8 cellular contexts compared by ENCODE assay signal in genomic region chr4:17780461-17781071, GRCh38. TPM values are rescaled to one million over a fixed set of nuclear protein-coding genes. Genes with fewer than 3 reads are reported as not detected.
DNase-seq lines count a peak whose midpoint lies in the region; FAIRE-seq and TF ChIP-seq lines count a peak whose summit lies in the region.

No MANE protein-coding gene starts in this region.

- no peak overlapping the region for H3K9ac ChIP-seq in H1 (replicated peaks in 1 of 4; ENCODE audit: extremely low read depth in 1 of 4, low read depth in 3 of 4, low read length in 3 of 4)

- no peak overlapping the region for H2BK15ac ChIP-seq in H1 (ENCODE audit: low read length)

- peaks cover 9% of the 10 kb centered on the region for H3K4me1 Mint-ChIP-seq in nephron

- no peak overlapping the region for H2BK20ac ChIP-seq in H1 (ENCODE audit: low read length)

- TF ChIP-seq CTCF in H1 (IDR thresholded peaks at IDR 0.05; ENCODE audit: control extremely low read depth in 1 of 3, insufficient read depth in 1 of 3, low read depth in 1 of 3, low read length in 3 of 3) (no peak), nephron (IDR thresholded peaks at IDR 0.05; ENCODE audit: unreplicated experiment in 3 of 3) (no peak)

- no peak overlapping the region for H4K5ac ChIP-seq in H1 (ENCODE audit: insufficient read length, low read depth, low read length)

- H3K4me3 Mint-ChIP-seq in nephron: peak overlapping the region; percentile 66 to 81 (median 71)

- H3K14ac ChIP-seq in H1 (ENCODE audit: insufficient read length): no peak overlapping the region

- FAIRE-seq in H1 (lab: Jason Lieb, UNC): no peak

- H3K79me1 ChIP-seq in H1 (ENCODE audit: low read depth, low read length): no peaks in the 10 kb centered on the region

- no peaks in the 10 kb centered on the region for H3K79me2 ChIP-seq in H1 (ENCODE audit: control insufficient read depth in 1 of 2, insufficient read depth in 2 of 2, low read length in 2 of 2)

- no peak for TF ChIP-seq EP300 in H1 (IDR thresholded peaks at IDR 0.05; ENCODE audit: borderline replicate concordance in 1 of 2, low read depth in 2 of 2, low read length in 2 of 2)

- H3K23ac ChIP-seq in H1 (ENCODE audit: insufficient read length): no peak overlapping the region

- no peak overlapping the region for H2AK5ac ChIP-seq in H1 (ENCODE audit: low read depth, low read length)

- CTCF ChIA-PET in H1 (lab: Charles Lee; ENCODE audit: partially characterized antibody) (interaction anchor here (0.7 to 1.1 kb wide), 4 partner anchors 8 to 134 kb away, joined by 3 read pairs; no protein-coding TSS in a partner anchor), HEK293T (lab: Yijun Ruan, JAX) (no interaction called here)

- H2AFZ ChIP-seq in H1 (ENCODE audit: low read length): no peak overlapping the region; the same call in 1 of the 2 replicates

- peak overlapping the region; percentile 16 to 62 (median 40) for H3K4me3 ChIP-seq in H1 (ENCODE audit: extremely low read depth in 1 of 4, insufficient read depth in 2 of 4, low read depth in 3 of 4, low read length in 4 of 4)

- H3K9me3 Mint-ChIP-seq in nephron: no peaks in the 10 kb centered on the region

- WGBS in H1 (ENCODE audit: extremely low coverage in 1 of 2, insufficient coverage in 1 of 2, insufficient read length in 1 of 2, insufficient replicate concordance in 2 of 2, low coverage in 1 of 2, low lambda C conversion rate in 2 of 2, missing lambda C conversion rate in 1 of 2), 2 experiments: 62% methylated on average over 11 of the region's 11 CpGs; no CpG with 5 or more reads in 1 of the 2 experiments

- no peak overlapping the region for H3K27ac ChIP-seq in H1 (ENCODE audit: low read depth, low read length)

- 0 out of 2 replicates have a peak overlapping the region, but pooled peaks have one; percentile 63 for H2BK12ac ChIP-seq in H1 (ENCODE audit: low read depth, low read length)

- peak overlapping the region; percentile 82 to 92 for H3K4me2 ChIP-seq in H1 (ENCODE audit: insufficient read depth in 1 of 2, low read depth in 2 of 2, low read length in 2 of 2)

- H3K4ac ChIP-seq in H1 (replicated peaks; ENCODE audit: insufficient read length, low read depth, low read length): no peak overlapping the region

- no peaks in the 10 kb centered on the region for H3K9me3 ChIP-seq in H1 (ENCODE audit: insufficient read depth in 2 of 2, low read depth in 1 of 2, low read length in 1 of 2)

- H3K27ac Mint-ChIP-seq in nephron: no peak overlapping the region

- H3K36me3 Mint-ChIP-seq in nephron (ENCODE audit: low read depth): no peaks in the 10 kb centered on the region

- peaks cover 66% of the 10 kb centered on the region for H3K27me3 Mint-ChIP-seq in nephron (ENCODE audit: low read depth)

- DNase-seq in AG08396 (ENCODE audit: low spot score): peak; percentile 28
- peak; percentile 69 for DNase-seq in NCI-H1092 (lab: John Stamatoyannopoulos, UW)
- no peak for DNase-seq in H1 (ENCODE audit: low read depth in 1 of 2, low spot score in 2 of 2)
- no peak for DNase-seq in HEK293T (ENCODE audit: extremely low spot score)
- no peak for DNase-seq in HCEC 1CT
- no peak for DNase-seq in activated T-cell treated with anti-CD3 and anti-CD28 coated beads for 4 hours
- no peak for DNase-seq in activated CD4-positive, CD25-positive, alpha-beta regulatory T cell treated with anti-CD3 and anti-CD28 coated beads, Interleukin-2, amount 50 U/mL, for 72 hours

- H3K4me1 ChIP-seq in H1 (replicated peaks in 1 of 4; ENCODE audit: control insufficient read depth in 3 of 4, insufficient read depth in 4 of 4, low read length in 3 of 4): peaks cover 0 to 14% (median 6%) of the 10 kb centered on the region in 4 experiments; a peak in 5 of 7 replicates

- peaks cover 0 to 1% of the 10 kb centered on the region in 2 experiments for H4K20me1 ChIP-seq in H1 (replicated peaks in 1 of 2; ENCODE audit: control insufficient read depth in 1 of 2, insufficient read depth in 2 of 2, low read length in 2 of 2)

- H3K27me3 ChIP-seq in H1 (replicated peaks in 1 of 4; ENCODE audit: control insufficient read depth in 3 of 4, extremely low read depth in 1 of 4, insufficient read depth in 3 of 4, low read length in 3 of 4): peaks cover 21 to 36% (median 32%) of the 10 kb centered on the region in 4 experiments

- no peak for TF ChIP-seq POLR2A in H1 (IDR thresholded peaks at IDR 0.05; ENCODE audit: control extremely low read depth in 1 of 2, low read depth in 2 of 2, low read length in 2 of 2)

- POLR2A ChIA-PET in H1 (lab: Charles Lee; ENCODE audit: partially characterized antibody) (interaction anchor here (1.0 to 2.0 kb wide), 3 partner anchors 9 to 165 kb away, joined by 3 to 5 read pairs (median 4); partner anchors contain the start of genes DCAF16 and NCAPG), HEK293T (lab: Yijun Ruan, JAX) (no interaction called here)

- peaks cover 13% of the 10 kb centered on the region; the same call in 1 of the 2 replicates for H3K23me2 ChIP-seq in H1 (ENCODE audit: low read depth, low read length)

- no peak overlapping the region for H2BK120ac ChIP-seq in H1 (replicated peaks; ENCODE audit: low read depth, low read length)

- no peak overlapping the region; the same call in 1 of the 2 replicates for H4K8ac ChIP-seq in H1 (ENCODE audit: extremely low read depth, insufficient read depth, low read length)

- no peaks in the 10 kb centered on the region for H3K36me3 ChIP-seq in H1 (ENCODE audit: control insufficient read depth in 2 of 4, insufficient read depth in 4 of 4, low read length in 3 of 4)

- H2BK5ac ChIP-seq in H1 (ENCODE audit: low read depth, low read length): no peak overlapping the region

- no peak overlapping the region for H3K18ac ChIP-seq in H1 (ENCODE audit: extremely low read depth, low read length)

- H4K91ac ChIP-seq in H1 (replicated peaks; ENCODE audit: insufficient read length, low read length): no peak overlapping the region

- no peak for TF ChIP-seq RAD21 in H1 (IDR thresholded peaks at IDR 0.05 in 1 of 2, conservative IDR thresholded peaks at IDR 0.05 in 1 of 2; ENCODE audit: low read depth in 2 of 2, low read length in 2 of 2)

- no peak overlapping the region for H3K56ac ChIP-seq in H1 (replicated peaks; ENCODE audit: insufficient read length, low read depth, low read length)

TF ChIP-seq in H1, 55 proteins besides CTCF, POLR2A, EP300 and RAD21 (continues in another document):
- TF ChIP-seq SIRT6 (IDR thresholded peaks at IDR 0.05; ENCODE audit: low read length): no peak
- no peak for TF ChIP-seq YY1 (IDR thresholded peaks at IDR 0.05; ENCODE audit: low read depth, low read length)
- no peak for TF ChIP-seq POLR2AphosphoS5 (IDR thresholded peaks at IDR 0.05; ENCODE audit: low read depth, low read length)
- TF ChIP-seq EGR1 (IDR thresholded peaks at IDR 0.05; ENCODE audit: borderline replicate concordance, low read depth, low read length): no peak
- TF ChIP-seq MAFK (IDR thresholded peaks at IDR 0.05; ENCODE audit: low read depth, low read length): no peak
- no peak for TF ChIP-seq ATF3 (IDR thresholded peaks at IDR 0.05; ENCODE audit: insufficient read depth, low read depth, low read length)

TF ChIP-seq in HEK293T, 16 proteins besides CTCF, POLR2A, EP300 and RAD21:
- no peak for TF ChIP-seq SUZ12 (IDR thresholded peaks at IDR 0.05)
- no peak for TF ChIP-seq FOXA1 (IDR thresholded peaks at IDR 0.05)

RNA-seq across cellular contexts. Expression of gene FAM184B, which starts 0.9 kb away (rescaled TPM):
- 0.39 and 0.46 TPM in 2 replicates for total RNA-seq in H1 (2021; fragmentation: NEBNext Ultra II Directional; extraction: Animal tissue kit (Norgen Biotek cat#: 25700))
- 0.05 TPM in 2 replicates for polyA plus RNA-seq in H1 (2011; rRNA removed)
- polyA plus RNA-seq in H1 (2011; cell fraction: cytosol; rRNA removed): 0.08 TPM
- 0.07 TPM for polyA plus RNA-seq in H1 (2011; cell fraction: nucleus; rRNA removed)
- 0.19 to 0.20 TPM (median 0.19 TPM) in 3 of 4 replicates, not detected in the other for polyA plus RNA-seq in H1 (2012, experiment 1 of 2)
- 0.03 TPM for polyA plus RNA-seq in H1 (2012, experiment 2 of 2)
- polyA plus RNA-seq in H1 (2013, experiment 1 of 2): 0.28 TPM
- polyA plus RNA-seq in H1 (2013, experiment 2 of 2): 0.24 TPM
- 0.05 and 0.06 TPM in 2 replicates for polyA minus RNA-seq in H1 (2011; rRNA and poly(A)+ RNA removed)
- 0.15 TPM for polyA minus RNA-seq in H1 (2011; cell fraction: cytosol; rRNA and poly(A)+ RNA removed)
- 0.10 TPM for polyA minus RNA-seq in H1 (2011; cell fraction: nucleus; rRNA and poly(A)+ RNA removed)

RNA-seq across cellular contexts. Expression of gene DCAF16, which starts 30.0 kb away (rescaled TPM):
- total RNA-seq in H1 (2021; fragmentation: NEBNext Ultra II Directional; extraction: Animal tissue kit (Norgen Biotek cat#: 25700)): 55.7 and 57.9 TPM in 2 replicates
- polyA plus RNA-seq in H1 (2011; rRNA removed): 22.7 and 26.5 TPM in 2 replicates
- polyA plus RNA-seq in H1 (2011; cell fraction: cytosol; rRNA removed): 26.0 TPM
- 23.4 TPM for polyA plus RNA-seq in H1 (2011; cell fraction: nucleus; rRNA removed)
- 28.9 to 33.9 TPM (median 31.1 TPM) in 4 replicates for polyA plus RNA-seq in H1 (2012, experiment 1 of 2)
- 7.3 TPM for polyA plus RNA-seq in H1 (2012, experiment 2 of 2)
- polyA plus RNA-seq in H1 (2013, experiment 1 of 2): 38.2 TPM
- 35.8 TPM for polyA plus RNA-seq in H1 (2013, experiment 2 of 2)
- 31.4 and 48.1 TPM in 2 replicates for polyA minus RNA-seq in H1 (2011; rRNA and poly(A)+ RNA removed)
- 30.5 TPM for polyA minus RNA-seq in H1 (2011; cell fraction: cytosol; rRNA and poly(A)+ RNA removed)
- polyA minus RNA-seq in H1 (2011; cell fraction: nucleus; rRNA and poly(A)+ RNA removed): 35.2 TPM

RNA-seq across cellular contexts. Expression of gene NCAPG, which starts 30.2 kb away (rescaled TPM):
- total RNA-seq in H1 (2021; fragmentation: NEBNext Ultra II Directional; extraction: Animal tissue kit (Norgen Biotek cat#: 25700)): 52.3 and 56.6 TPM in 2 replicates
- polyA plus RNA-seq in H1 (2011; rRNA removed): 6.8 and 12.9 TPM in 2 replicates
- 17.9 TPM for polyA plus RNA-seq in H1 (2011; cell fraction: cytosol; rRNA removed)
- polyA plus RNA-seq in H1 (2011; cell fraction: nucleus; rRNA removed): 7.8 TPM
- polyA plus RNA-seq in H1 (2012, experiment 1 of 2): 20.0 to 38.8 TPM (median 23.6 TPM) in 4 replicates
- polyA plus RNA-seq in H1 (2012, experiment 2 of 2): 1.9 TPM
- polyA plus RNA-seq in H1 (2013, experiment 1 of 2): 30.6 TPM
- 29.1 TPM for polyA plus RNA-seq in H1 (2013, experiment 2 of 2)
- 21.3 and 25.7 TPM in 2 replicates for polyA minus RNA-seq in H1 (2011; rRNA and poly(A)+ RNA removed)
- polyA minus RNA-seq in H1 (2011; cell fraction: cytosol; rRNA and poly(A)+ RNA removed): 16.5 TPM
- 37.0 TPM for polyA minus RNA-seq in H1 (2011; cell fraction: nucleus; rRNA and poly(A)+ RNA removed)

Comparison
In these comparisons a context has a peak if more than half of its experiments do, and no peak if none do; other contexts are left out.
1. DNase-seq: peak in AG08396 (single experiment) and NCI-H1092 (single experiment); none in H1 (0 of 2), HEK293T (single experiment), HCEC 1CT (single experiment), activated T-cell treated with anti-CD3 and anti-CD28 coated beads for 4 hours (single experiment) and activated CD4-positive, CD25-positive, alpha-beta regulatory T cell treated with anti-CD3 and anti-CD28 coated beads, Interleukin-2, amount 50 U/mL, for 72 hours (single experiment).